15 cellular contexts compared by ENCODE assay signal in genomic region chr11:70762810-70763209, GRCh38.
DNase-seq lines count a peak whose midpoint lies in the region; ATAC-seq and TF ChIP-seq lines count a peak whose summit lies in the region.
"Had no signal": no experiment of that assay in that cellular context is flagged by ENCODE, and none has a peak within 500 bp of the region (broad histone marks: within the 10 kb centered on the region; RNA-seq: fewer than 3 reads in every experiment).

No MANE protein-coding gene starts in this region.

- H2AK5ac ChIP-seq in IMR-90 (ENCODE audit: low read depth, low read length) (no peak overlapping the region), neuronal stem cell (ENCODE audit: low read depth, low read length) (peak overlapping the region; percentile 72)

- H3K79me1 ChIP-seq in IMR-90 (ENCODE audit: low read depth in 1 of 2, low read length in 2 of 2) (no peaks in the 10 kb centered on the region), neuronal stem cell (ENCODE audit: low read depth, low read length) (no peaks in the 10 kb centered on the region)

- POLR2A ChIA-PET in IMR-90 (lab: Charles Lee; ENCODE audit: unreplicated experiment): no interaction called here

- no peak overlapping the region for H2BK20ac ChIP-seq in IMR-90 (ENCODE audit: low read depth, low read length)

- H4K5ac ChIP-seq in IMR-90 (ENCODE audit: low read depth, low read length): no peak overlapping the region

- H3F3A ChIP-seq in smooth muscle cell (ENCODE audit: low read depth): no peaks in the 10 kb centered on the region

- H2AFZ ChIP-seq in IMR-90 (replicated peaks; ENCODE audit: low read length, poor library complexity) (peak overlapping the region; percentile 37), neuronal stem cell (ENCODE audit: low read length) (no peak overlapping the region), smooth muscle cell (ENCODE audit: low read depth) (no peak overlapping the region)
- H2AFZ ChIP-seq: GM23338 had no signal

- H2BK15ac ChIP-seq in IMR-90 (ENCODE audit: low read depth, low read length): no peak overlapping the region
- H2BK15ac ChIP-seq in neuronal stem cell (ENCODE audit: low read length): no peak overlapping the region

- H3K9me1 ChIP-seq in IMR-90 (ENCODE audit: insufficient read depth, low read length): no peaks in the 10 kb centered on the region

- H3K27me3 ChIP-seq in IMR-90 (ENCODE audit: control insufficient read depth, insufficient read depth, low read length): no peaks in the 10 kb centered on the region
- H3K27me3 ChIP-seq in SJSA1 (replicated peaks): no peaks in the 10 kb centered on the region
- H3K27me3 ChIP-seq in neuronal stem cell (ENCODE audit: control insufficient read depth in 3 of 3, insufficient read depth in 3 of 3, low read depth in 1 of 3, low read length in 3 of 3): no peaks in the 10 kb centered on the region
- H3K27me3 ChIP-seq in smooth muscle cell (ENCODE audit: low read depth): no peaks in the 10 kb centered on the region

- no peak overlapping the region for H2BK120ac ChIP-seq in IMR-90 (ENCODE audit: low read depth, low read length)
- H2BK120ac ChIP-seq in neuronal stem cell (ENCODE audit: low read depth, low read length): no peak overlapping the region

- H3K27ac Mint-ChIP-seq in natural killer cell: no peak overlapping the region
- H3K27ac Mint-ChIP-seq: CD4-positive, alpha-beta memory T cell; GM23338; H9 had no signal

- H4K91ac ChIP-seq in IMR-90 (ENCODE audit: insufficient read depth, low read depth, low read length) (no peak overlapping the region), neuronal stem cell (ENCODE audit: low read depth, low read length, poor library complexity) (peak overlapping the region; percentile 56)

- no peak for TF ChIP-seq POLR2A in IMR-90 (IDR thresholded peaks at IDR 0.05; ENCODE audit: low read depth, low read length)

- H3K4me3 ChIP-seq in IMR-90 (ENCODE audit: insufficient read depth, low read depth, low read length) (no peak overlapping the region), SJSA1 (no peak overlapping the region), neuronal stem cell (ENCODE audit: low read length in 2 of 2) (no peak overlapping the region), smooth muscle cell (no peak overlapping the region)
- H3K4me3 ChIP-seq: A549, GM23338 had no signal

- H2AK9ac ChIP-seq in IMR-90 (replicated peaks; ENCODE audit: low read depth, low read length, poor library complexity): no peak overlapping the region

- no peaks in the 10 kb centered on the region for H3K79me2 ChIP-seq in smooth muscle cell (ENCODE audit: low read depth)

- WGBS in IMR-90 (ENCODE audit: extremely low coverage in 2 of 2, insufficient read length in 1 of 2), 2 experiments: 40% methylated on average over 1 of the region's 7 CpGs; no CpG with 5 or more reads in 1 of the 2 experiments
- WGBS in neuronal stem cell (ENCODE audit: extremely low coverage in 2 of 2, insufficient read length in 2 of 2, insufficient replicate concordance in 1 of 2), 2 donors: no CpG with 5 or more reads among the region's 7 CpGs
- WGBS in smooth muscle cell (ENCODE audit: low lambda C conversion rate): 98% methylated on average over 7 of the region's 7 CpGs

- H3K4me3 Mint-ChIP-seq in natural killer cell: no peak overlapping the region
- H3K4me3 Mint-ChIP-seq: CD4-positive, alpha-beta memory T cell; GM23338; H9 had no signal

- no peak for TF ChIP-seq RAD21 in IMR-90 (IDR thresholded peaks at IDR 0.05; ENCODE audit: low read length)

- no peak overlapping the region for H2BK5ac ChIP-seq in IMR-90 (ENCODE audit: low read depth, low read length, poor library complexity, severe bottlenecking)
- no peak overlapping the region for H2BK5ac ChIP-seq in neuronal stem cell (ENCODE audit: low read length)

- H3K9me3 ChIP-seq in IMR-90 (ENCODE audit: control insufficient read depth, insufficient read depth, low read length) (peaks cover 2% of the 10 kb centered on the region; the same call in 1 of the 2 replicates), SJSA1 (replicated peaks) (peaks cover 62% of the 10 kb centered on the region), neuronal stem cell (replicated peaks in 1 of 2; ENCODE audit: control insufficient read depth in 2 of 2, insufficient read depth in 1 of 2, low read depth in 1 of 2, low read length in 2 of 2) (peaks cover 0 to 4% of the 10 kb centered on the region in 2 donors), smooth muscle cell (replicated peaks; ENCODE audit: low read depth) (no peaks in the 10 kb centered on the region)
- H3K9me3 ChIP-seq: BE2C had no signal

- peak; percentile 17 for DNase-seq in G401 (ENCODE audit: low spot score)
- no peak for DNase-seq in IMR-90
- no peak for DNase-seq in SJSA1 (ENCODE audit: low read depth in 1 of 2, low spot score in 2 of 2)
- DNase-seq in neuronal stem cell (ENCODE audit: low spot score): no peak
- DNase-seq in smooth muscle cell (lab: John Stamatoyannopoulos, UW; ENCODE audit: unreplicated experiment): no peak
- DNase-seq in RKO (ENCODE audit: low spot score): no peak
- no peak for DNase-seq in T-helper 9 cell
- no peak for DNase-seq in natural killer cell
- DNase-seq: BE2C; CD4-positive, alpha-beta memory T cell; DMS79; H9 had no signal

- CTCF ChIA-PET in IMR-90 (lab: Yijun Ruan, JAX): no interaction called here

- H4K8ac ChIP-seq in IMR-90 (ENCODE audit: low read depth in 2 of 2, low read length in 2 of 2) (no peak overlapping the region), neuronal stem cell (ENCODE audit: low read depth, low read length) (no peak overlapping the region)

- no peak overlapping the region for H3K4me2 ChIP-seq in IMR-90 (ENCODE audit: low read depth, low read length)
- H3K4me2 ChIP-seq in neuronal stem cell (ENCODE audit: insufficient read depth, low read length, poor library complexity, severe bottlenecking): no peak overlapping the region
- no peak overlapping the region for H3K4me2 ChIP-seq in smooth muscle cell
- H3K4me2 ChIP-seq: A549, GM23338 had no signal

- H3K14ac ChIP-seq in IMR-90 (replicated peaks; ENCODE audit: low read depth, low read length): no peak overlapping the region
- no peak overlapping the region for H3K14ac ChIP-seq in neuronal stem cell (ENCODE audit: low read length)

- H3K9ac ChIP-seq in IMR-90 (ENCODE audit: low read depth, low read length): no peak overlapping the region
- no peak overlapping the region for H3K9ac ChIP-seq in neuronal stem cell (ENCODE audit: low read depth, low read length, poor library complexity)
- H3K9ac ChIP-seq in smooth muscle cell (ENCODE audit: low read depth): no peak overlapping the region

- in situ Hi-C loops in G401 (cut with HindIII; ENCODE audit: low sequenced_read_pairs): no loop called here
- in situ Hi-C loops in IMR-90 (cut with MboI; ENCODE audit: low sequenced_read_pairs): no loop called here

- H3K56ac ChIP-seq in IMR-90 (ENCODE audit: extremely low read depth, insufficient read depth, low read length): no peak overlapping the region

- dilution Hi-C loops in IMR-90 (cut with HindIII; ENCODE audit: low sequenced_read_pairs, unreplicated experiment): no loop called here

- H3K9me3 Mint-ChIP-seq in natural killer cell: no peaks in the 10 kb centered on the region

- H3K18ac ChIP-seq in IMR-90 (ENCODE audit: low read depth, low read length) (no peak overlapping the region), neuronal stem cell (ENCODE audit: low read length) (peak overlapping the region; percentile 68)

- H2BK12ac ChIP-seq in neuronal stem cell (ENCODE audit: low read length): no peak overlapping the region

- no peaks in the 10 kb centered on the region for H3K4me1 Mint-ChIP-seq in natural killer cell
- H3K4me1 Mint-ChIP-seq: CD4-positive, alpha-beta memory T cell had no signal

- H3K4ac ChIP-seq in IMR-90 (ENCODE audit: low read depth, low read length) (no peak overlapping the region), neuronal stem cell (ENCODE audit: low read length) (no peak overlapping the region)

- H3K23ac ChIP-seq in IMR-90 (ENCODE audit: low read depth, low read length) (no peak overlapping the region), neuronal stem cell (ENCODE audit: low read depth, low read length, poor library complexity) (peak overlapping the region; percentile 21)

- peaks cover 0 to 7% of the 10 kb centered on the region in 2 donors for H3K27me3 Mint-ChIP-seq in natural killer cell (ENCODE audit: low read depth in 2 of 2)

- H3K36me3 ChIP-seq in IMR-90 (ENCODE audit: control insufficient read depth, insufficient read depth, low read length) (no peaks in the 10 kb centered on the region), SJSA1 (no peaks in the 10 kb centered on the region), neuronal stem cell (replicated peaks in 1 of 2; ENCODE audit: control insufficient read depth in 2 of 2, insufficient read depth in 2 of 2, low read length in 2 of 2) (no peaks in the 10 kb centered on the region), smooth muscle cell (ENCODE audit: low read depth) (no peaks in the 10 kb centered on the region)
- H3K36me3 ChIP-seq: BE2C had no signal

- no peak for ATAC-seq in IMR-90 (ENCODE audit: low read depth)
- no peak for ATAC-seq in natural killer cell
- ATAC-seq: GM23338 had no signal

- H4K20me1 ChIP-seq in IMR-90 (ENCODE audit: insufficient read depth, low read length) (no peaks in the 10 kb centered on the region; the same call in 1 of the 2 replicates), smooth muscle cell (ENCODE audit: low read depth) (no peaks in the 10 kb centered on the region)

- H3K4me1 ChIP-seq in IMR-90 (ENCODE audit: control insufficient read depth, insufficient read depth, low read length): no peaks in the 10 kb centered on the region
- peaks cover 25% of the 10 kb centered on the region for H3K4me1 ChIP-seq in SJSA1 (replicated peaks)
- peaks cover 0 to 6% of the 10 kb centered on the region in 2 donors for H3K4me1 ChIP-seq in neuronal stem cell (ENCODE audit: control insufficient read depth in 2 of 2, insufficient read depth in 1 of 2, low read depth in 1 of 2, low read length in 2 of 2)
- no peaks in the 10 kb centered on the region for H3K4me1 ChIP-seq in smooth muscle cell (ENCODE audit: low read depth)
- H3K4me1 ChIP-seq: A549, BE2C had no signal

- intact Hi-C loops in IMR-90 (cut with micrococcal nuclease): no loop called here
- intact Hi-C loops in natural killer cell (cut with micrococcal nuclease): no loop called here

- no TSS peak for BruUV-seq in IMR-90 (replicated peaks; lab: Mats Ljungman, UMichigan)

- no peak for TF ChIP-seq CTCF in IMR-90 (conservative IDR thresholded peaks at IDR 0.05; ENCODE audit: low read depth, low read length)
- TF ChIP-seq CTCF in smooth muscle cell (IDR thresholded peaks at IDR 0.05; ENCODE audit: borderline replicate concordance, insufficient read depth, poor library complexity, severe bottlenecking): no peak
- no peak for TF ChIP-seq CTCF in natural killer cell (IDR thresholded peaks at IDR 0.05)

- H3K27ac ChIP-seq in IMR-90 (ENCODE audit: insufficient read depth, low read length): no peak overlapping the region
- peak overlapping the region; percentile 23; the same call in 1 of the 2 replicates for H3K27ac ChIP-seq in SJSA1
- H3K27ac ChIP-seq in neuronal stem cell (replicated peaks; ENCODE audit: low read length): no peak overlapping the region
- H3K27ac ChIP-seq in smooth muscle cell (ENCODE audit: low read depth): no peak overlapping the region
- H3K27ac ChIP-seq: A549, C4-2B had no signal

- no peaks in the 10 kb centered on the region for H3K36me3 Mint-ChIP-seq in natural killer cell
- H3K36me3 Mint-ChIP-seq: CD4-positive, alpha-beta memory T cell had no signal
